ENCODE assay signal across 20 cellular contexts in genomic region chr6:85552652-85553051, GRCh38. TPM values are rescaled to one million over a fixed set of nuclear protein-coding genes. Genes with fewer than 3 reads are reported as not detected.
DNase-seq lines count a peak whose midpoint lies in the region; ATAC-seq and TF ChIP-seq lines count a peak whose summit lies in the region.
"Had no signal": no experiment of that assay in that cellular context is flagged by ENCODE, and none has a peak within 500 bp of the region (broad histone marks: within the 10 kb centered on the region; RNA-seq: fewer than 3 reads in every experiment).

No MANE protein-coding gene starts in this region.

- H3K4me1 Mint-ChIP-seq in progenitor cell of endocrine pancreas (ENCODE audit: low read depth) = no peaks in the 10 kb centered on the region

- DNase-seq in H7 = peak; percentile 20
- DNase-seq in astrocyte of the hippocampus (ENCODE audit: low read depth, low spot score) = peak; percentile 42
- peak; percentile 26 for DNase-seq in iPS-NIHi11 (ENCODE audit: low spot score)
- no peak for DNase-seq in progenitor cell of endocrine pancreas (ENCODE audit: low spot score, unreplicated experiment)
- DNase-seq in stimulated activated CD4-positive, alpha-beta T cell treated with anti-CD3 and anti-CD28 coated beads, Interleukin-4, amount 100 ng/mL, for 1 hour = no peak
- DNase-seq in MV-4-11 (lab: John Stamatoyannopoulos, UW) = no peak
- DNase-seq: Calu3; CD8-positive, alpha-beta memory T cell; DMS153; HFFc6; IMR-90; NCI-H1105; NCI-H1694 treated with DMSO at 0.1 percent for 48 hours; NCI-H2081 treated with DMSO at 0.1 percent for 48 hours; NCI-H2171 treated with DMSO at 0.1 percent for 48 hours; NCI-H524 treated with DMSO at 0.1 percent for 48 hours; NCI-H82; Peyer's patch had no signal

- H3K9me3 Mint-ChIP-seq in progenitor cell of endocrine pancreas (ENCODE audit: low read depth) = peaks cover 6% of the 10 kb centered on the region
- H3K9me3 Mint-ChIP-seq: HFFc6 had no signal

- H3K36me3 Mint-ChIP-seq in progenitor cell of endocrine pancreas (ENCODE audit: insufficient read depth) = peaks cover 23% of the 10 kb centered on the region

- H3K4me3 Mint-ChIP-seq in progenitor cell of endocrine pancreas (ENCODE audit: low read depth) = no peak overlapping the region
- H3K4me3 Mint-ChIP-seq: CD8-positive, alpha-beta memory T cell; HFFc6 had no signal

- H3K27me3 ChIP-seq in H7 (ENCODE audit: control insufficient read depth, insufficient read depth, low read length) = no peaks in the 10 kb centered on the region
- H3K27me3 ChIP-seq: Peyer's patch had no signal

- ATAC-seq in HG02870 (IDR thresholded peaks at IDR 0.05; ENCODE audit: unreplicated experiment) = no peak
- no peak for ATAC-seq in GM21526 (IDR thresholded peaks at IDR 0.05; ENCODE audit: low FRiP score, unreplicated experiment)

- H3K27ac Mint-ChIP-seq in progenitor cell of endocrine pancreas = peak overlapping the region; percentile 66
- H3K27ac Mint-ChIP-seq: HFFc6 had no signal

- no peak for TF ChIP-seq CTCF in progenitor cell of endocrine pancreas (IDR thresholded peaks at IDR 0.05; ENCODE audit: unreplicated experiment)

- H3K4me3 ChIP-seq in H7 (ENCODE audit: insufficient read depth, low read depth, low read length) = no peak overlapping the region
- H3K4me3 ChIP-seq: Peyer's patch had no signal

- H3K27me3 Mint-ChIP-seq in progenitor cell of endocrine pancreas = no peaks in the 10 kb centered on the region
- H3K27me3 Mint-ChIP-seq: CD8-positive, alpha-beta memory T cell had no signal

- no peaks in the 10 kb centered on the region; the same call in 1 of the 2 replicates for H3K36me3 ChIP-seq in H7 (replicated peaks; ENCODE audit: control insufficient read depth, insufficient read depth, low read length)

RNA-seq across cellular contexts. Expression of gene SNX14, which starts 41.0 kb away (rescaled TPM):
- 30.6 and 38.4 TPM in 2 replicates for total RNA-seq in H7 (2014; rRNA removed; shearing (Covaris generic))
- 88.3 and 97.0 TPM in 2 replicates for total RNA-seq in progenitor cell of endocrine pancreas

Comparison
In these comparisons a context has a peak if more than half of its experiments do, and no peak if none do; other contexts are left out.
1. DNase-seq: peak in H7 (single experiment), astrocyte of the hippocampus (single experiment) and iPS-NIHi11 (single experiment); none in progenitor cell of endocrine pancreas (single experiment), stimulated activated CD4-positive, alpha-beta T cell treated with anti-CD3 and anti-CD28 coated beads, Interleukin-4, amount 100 ng/mL, for 1 hour (single experiment) and MV-4-11 (single experiment).